ENCODE assay signal across 19 cellular contexts in the genomic region with DNA sequence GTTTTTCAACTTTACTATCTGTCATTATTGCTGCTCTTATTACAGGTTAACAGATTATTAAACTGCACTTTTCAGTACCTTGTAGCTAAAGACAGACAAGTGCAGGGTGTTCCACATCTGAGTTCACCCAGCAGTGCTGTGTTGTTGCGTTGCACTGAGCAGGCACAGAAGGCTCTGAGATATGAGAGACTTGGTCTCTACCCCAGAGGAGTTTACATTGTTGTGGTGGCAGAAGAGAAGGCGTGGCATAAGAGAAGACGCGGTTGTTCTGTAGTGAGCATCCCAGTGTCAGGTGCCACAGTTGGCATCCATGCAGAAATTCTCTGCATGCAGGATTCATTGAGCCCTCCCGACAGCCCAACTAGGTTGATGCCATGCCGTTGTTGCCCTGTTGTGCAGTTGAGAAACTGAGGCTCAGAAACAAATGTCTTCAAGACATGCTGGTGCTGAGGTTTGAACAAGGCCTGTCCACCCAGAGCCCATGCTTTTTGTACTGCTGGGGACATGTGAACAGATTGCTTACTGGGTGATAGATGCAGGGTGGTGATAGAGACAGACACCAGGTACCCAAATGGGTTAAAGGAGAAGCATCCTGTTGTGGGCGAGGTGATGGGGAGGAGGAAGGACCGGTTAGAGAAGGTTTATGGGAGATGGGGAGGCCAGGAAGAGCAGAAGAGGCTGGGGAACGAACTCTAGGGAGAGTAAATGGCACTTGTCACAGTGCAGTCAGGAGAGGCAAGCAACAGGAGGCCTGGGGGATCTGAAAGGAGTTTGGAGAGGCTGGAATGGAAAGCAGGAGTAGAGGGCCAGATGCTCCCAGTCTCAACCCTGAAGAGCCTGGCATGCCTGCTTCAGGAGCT. TPM values are rescaled to one million over a fixed set of nuclear protein-coding genes. Genes with fewer than 3 reads are reported as not detected.
A peak's percentile ranks its signal among the peaks of the same experiment; 100 is the strongest.
DNase-seq lines count a peak whose midpoint lies in the region; ATAC-seq and TF ChIP-seq lines count a peak whose summit lies in the region.
"Had no signal": no experiment of that assay in that cellular context is flagged by ENCODE, and none has a peak within 500 bp of the region (broad histone marks: within the 10 kb centered on the region; RNA-seq: fewer than 3 reads in every experiment).

No MANE protein-coding gene starts in this region.

- no peaks in the 10 kb centered on the region; the same call in 1 of the 2 replicates for H3K4me1 ChIP-seq in HEK293 (ENCODE audit: control insufficient read depth, insufficient read depth, low read length)
- peaks cover 27 to 79% of the 10 kb centered on the region in 2 donors for H3K4me1 ChIP-seq in ascending aorta

- intact Hi-C loops in ascending aorta (cut with DNase I), result no loop called here
- intact Hi-C loops in left colon (cut with DNase I, micrococcal nuclease), result no loop called here

- H3K4me1 Mint-ChIP-seq in stimulated activated effector memory CD8-positive, alpha-beta T cell treated with anti-CD3 and anti-CD28 coated beads, Interleukin-12 subunit alpha, Interleukin-12 subunit beta, amount 100 ng/mL, for 72 hours, result peaks cover 32% of the 10 kb centered on the region

- H3K36me3 ChIP-seq in HEK293 (ENCODE audit: control insufficient read depth in 2 of 2, insufficient read depth in 1 of 2, low read length in 2 of 2), result no peaks in the 10 kb centered on the region
- no peaks in the 10 kb centered on the region for H3K36me3 ChIP-seq in ascending aorta

- no peaks in the 10 kb centered on the region for H3K36me3 Mint-ChIP-seq in stimulated activated effector memory CD8-positive, alpha-beta T cell treated with anti-CD3 and anti-CD28 coated beads, Interleukin-12 subunit alpha, Interleukin-12 subunit beta, amount 100 ng/mL, for 72 hours
- H3K36me3 Mint-ChIP-seq: CD14-positive monocyte had no signal

- no peaks in the 10 kb centered on the region for H3K27me3 ChIP-seq in ascending aorta
- H3K27me3 ChIP-seq: foreskin keratinocyte had no signal

- H3K4me3 ChIP-seq in HEK293 (ENCODE audit: low read depth, low read length) (no peak overlapping the region), ascending aorta (no peak overlapping the region)

- CTCF ChIA-PET in HEK293 (lab: Yijun Ruan, JAX), result interaction anchor here (0.7 to 7.4 kb wide), 5 partner anchors 8 to 95 kb away, joined by 3 to 57 read pairs (median 3); no protein-coding TSS in a partner anchor

- TF ChIP-seq CTCF in HEK293 (tag by site-specific recombination; IDR thresholded peaks at IDR 0.05) (no peak), ascending aorta (IDR thresholded peaks at IDR 0.05) (no peak)

- no peaks in the 10 kb centered on the region for H3K9me3 Mint-ChIP-seq in stimulated activated effector memory CD8-positive, alpha-beta T cell treated with anti-CD3 and anti-CD28 coated beads, Interleukin-12 subunit alpha, Interleukin-12 subunit beta, amount 100 ng/mL, for 72 hours
- H3K9me3 Mint-ChIP-seq: activated CD4-positive, alpha-beta memory T cell treated with anti-CD3 and anti-CD28 coated beads, Interleukin-2, amount 10 ng/mL, durations not matched to agents 7 days and 5 days had no signal

- H3K27ac ChIP-seq in HEK293 (ENCODE audit: extremely low read depth, low read depth, low read length) (no peak overlapping the region), ascending aorta (peak overlapping the region; percentile 95 to 98)
- H3K27ac ChIP-seq: foreskin keratinocyte had no signal

- DNase-seq in ascending aorta (ENCODE audit: low spot score in 2 of 2) (no peak), left colon (no peak), MV-4-11 (lab: John Stamatoyannopoulos, UW) (no peak)
- DNase-seq in stimulated activated effector memory CD8-positive, alpha-beta T cell treated with anti-CD3 and anti-CD28 coated beads, Interleukin-12 subunit alpha, Interleukin-12 subunit beta, amount 100 ng/mL, for 72 hours (ENCODE audit: low spot score in 2 of 2), result no peak
- DNase-seq: activated CD4-positive, alpha-beta memory T cell treated with anti-CD3 and anti-CD28 coated beads, Interleukin-2, amount 10 ng/mL, durations not matched to agents 7 days and 5 days; activated naive CD4-positive, alpha-beta T cell treated with Interleukin-2 at 50 U/mL for 16 hours; cortex of kidney; foreskin keratinocyte; KBM-7; kidney glomerular epithelial cell; NCI-H2029 treated with DMSO at 0.1 percent for 48 hours; occipital lobe; stimulated activated CD4-positive, alpha-beta T cell treated with anti-CD3 and anti-CD28 coated beads, Interleukin-2, amount 100 ng/mL, for 48 hours; stimulated activated naive CD4-positive, alpha-beta T cell had no signal

- POLR2A ChIA-PET in HEK293 (lab: Yijun Ruan, JAX), result interaction anchor here (0.6 kb wide), 1 partner anchor 9 kb away, joined by 3 read pairs; no protein-coding TSS in a partner anchor

- H3K9me3 ChIP-seq in HEK293 (ENCODE audit: control insufficient read depth, insufficient read depth, low read depth, low read length), result no peaks in the 10 kb centered on the region
- H3K9me3 ChIP-seq in ascending aorta, result no peaks in the 10 kb centered on the region

- no peak overlapping the region for H3K4me3 Mint-ChIP-seq in stimulated activated effector memory CD8-positive, alpha-beta T cell treated with anti-CD3 and anti-CD28 coated beads, Interleukin-12 subunit alpha, Interleukin-12 subunit beta, amount 100 ng/mL, for 72 hours
- H3K4me3 Mint-ChIP-seq: activated CD4-positive, alpha-beta memory T cell treated with anti-CD3 and anti-CD28 coated beads, Interleukin-2, amount 10 ng/mL, durations not matched to agents 7 days and 5 days; CD14-positive monocyte had no signal

- ATAC-seq in left colon, result peak; percentile 41
- ATAC-seq in stimulated activated effector memory CD8-positive, alpha-beta T cell treated with anti-CD3 and anti-CD28 coated beads, Interleukin-12 subunit alpha, Interleukin-12 subunit beta, amount 100 ng/mL, for 72 hours, result no peak
- no peak for ATAC-seq in HG03520 (IDR thresholded peaks at IDR 0.05; ENCODE audit: unreplicated experiment)
- no peak for ATAC-seq in HG03280 (IDR thresholded peaks at IDR 0.05; ENCODE audit: unreplicated experiment)
- ATAC-seq in HG02588 (IDR thresholded peaks at IDR 0.05; ENCODE audit: unreplicated experiment), result no peak
- ATAC-seq: foreskin keratinocyte had no signal

- peak overlapping the region; percentile 48 for H3K27ac Mint-ChIP-seq in stimulated activated effector memory CD8-positive, alpha-beta T cell treated with anti-CD3 and anti-CD28 coated beads, Interleukin-12 subunit alpha, Interleukin-12 subunit beta, amount 100 ng/mL, for 72 hours
- H3K27ac Mint-ChIP-seq: activated CD4-positive, alpha-beta memory T cell treated with anti-CD3 and anti-CD28 coated beads, Interleukin-2, amount 10 ng/mL, durations not matched to agents 7 days and 5 days had no signal

TF ChIP-seq in HEK293, 187 proteins besides CTCF, POLR2A, EP300 and RAD21 (continues in another document):
- TF ChIP-seq FEZF1 (tag by site-specific recombination; IDR thresholded peaks at IDR 0.05) (peak; percentile 70), SP7 (tag by site-specific recombination; IDR thresholded peaks at IDR 0.05) (no peak), KLF16 (tag by site-specific recombination; IDR thresholded peaks at IDR 0.05) (no peak), ZNF654 (tag by site-specific recombination; IDR thresholded peaks at IDR 0.05; ENCODE audit: low read depth) (no peak), ZNF132 (tag by site-specific recombination; IDR thresholded peaks at IDR 0.05; ENCODE audit: borderline replicate concordance) (no peak), ZNF549 (tag by site-specific recombination; IDR thresholded peaks at IDR 0.05) (no peak), ZNF248 (tag by site-specific recombination; IDR thresholded peaks at IDR 0.05) (no peak), ZNF768 (tag by site-specific recombination; IDR thresholded peaks at IDR 0.05) (no peak), ZNF510 (tag by site-specific recombination; IDR thresholded peaks at IDR 0.05; ENCODE audit: insufficient replicate concordance) (no peak)
- TF ChIP-seq, protein P1, sequence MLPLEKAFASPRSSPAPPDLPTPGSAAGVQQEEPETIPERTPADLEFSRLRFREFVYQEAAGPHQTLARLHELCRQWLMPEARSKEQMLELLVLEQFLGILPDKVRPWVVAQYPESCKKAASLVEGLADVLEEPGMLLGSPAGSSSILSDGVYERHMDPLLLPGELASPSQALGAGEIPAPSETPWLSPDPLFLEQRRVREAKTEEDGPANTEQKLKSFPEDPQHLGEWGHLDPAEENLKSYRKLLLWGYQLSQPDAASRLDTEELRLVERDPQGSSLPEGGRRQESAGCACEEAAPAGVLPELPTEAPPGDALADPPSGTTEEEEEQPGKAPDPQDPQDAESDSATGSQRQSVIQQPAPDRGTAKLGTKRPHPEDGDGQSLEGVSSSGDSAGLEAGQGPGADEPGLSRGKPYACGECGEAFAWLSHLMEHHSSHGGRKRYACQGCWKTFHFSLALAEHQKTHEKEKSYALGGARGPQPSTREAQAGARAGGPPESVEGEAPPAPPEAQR (tag by site-specific recombination; IDR thresholded peaks at IDR 0.05), result no peak
- TF ChIP-seq, protein P2, sequence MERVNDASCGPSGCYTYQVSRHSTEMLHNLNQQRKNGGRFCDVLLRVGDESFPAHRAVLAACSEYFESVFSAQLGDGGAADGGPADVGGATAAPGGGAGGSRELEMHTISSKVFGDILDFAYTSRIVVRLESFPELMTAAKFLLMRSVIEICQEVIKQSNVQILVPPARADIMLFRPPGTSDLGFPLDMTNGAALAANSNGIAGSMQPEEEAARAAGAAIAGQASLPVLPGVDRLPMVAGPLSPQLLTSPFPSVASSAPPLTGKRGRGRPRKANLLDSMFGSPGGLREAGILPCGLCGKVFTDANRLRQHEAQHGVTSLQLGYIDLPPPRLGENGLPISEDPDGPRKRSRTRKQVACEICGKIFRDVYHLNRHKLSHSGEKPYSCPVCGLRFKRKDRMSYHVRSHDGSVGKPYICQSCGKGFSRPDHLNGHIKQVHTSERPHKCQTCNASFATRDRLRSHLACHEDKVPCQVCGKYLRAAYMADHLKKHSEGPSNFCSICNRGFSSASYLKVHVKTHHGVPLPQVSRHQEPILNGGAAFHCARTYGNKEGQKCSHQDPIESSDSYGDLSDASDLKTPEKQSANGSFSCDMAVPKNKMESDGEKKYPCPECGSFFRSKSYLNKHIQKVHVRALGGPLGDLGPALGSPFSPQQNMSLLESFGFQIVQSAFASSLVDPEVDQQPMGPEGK (tag by site-specific recombination; IDR thresholded peaks at IDR 0.05), result no peak
- TF ChIP-seq, protein P3, sequence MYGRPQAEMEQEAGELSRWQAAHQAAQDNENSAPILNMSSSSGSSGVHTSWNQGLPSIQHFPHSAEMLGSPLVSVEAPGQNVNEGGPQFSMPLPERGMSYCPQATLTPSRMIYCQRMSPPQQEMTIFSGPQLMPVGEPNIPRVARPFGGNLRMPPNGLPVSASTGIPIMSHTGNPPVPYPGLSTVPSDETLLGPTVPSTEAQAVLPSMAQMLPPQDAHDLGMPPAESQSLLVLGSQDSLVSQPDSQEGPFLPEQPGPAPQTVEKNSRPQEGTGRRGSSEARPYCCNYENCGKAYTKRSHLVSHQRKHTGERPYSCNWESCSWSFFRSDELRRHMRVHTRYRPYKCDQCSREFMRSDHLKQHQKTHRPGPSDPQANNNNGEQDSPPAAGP (tag by site-specific recombination; IDR thresholded peaks at IDR 0.05), result no peak

RNA-seq across cellular contexts. Expression of a gene that starts 8.2 kb away (rescaled TPM):
- total RNA-seq in ascending aorta (99.1 TPM), left colon (10 to 100 TPM; 79.0 to 93.9 TPM)

RNA-seq across cellular contexts. Expression of a gene that starts 53.3 kb away (rescaled TPM):
- not detected for total RNA-seq in ascending aorta
- not detected for total RNA-seq in left colon
- total RNA-seq: activated CD4-positive, alpha-beta memory T cell treated with anti-CD3 and anti-CD28 coated beads, Interleukin-2, amount 10 ng/mL, durations not matched to agents 7 days and 5 days; foreskin keratinocyte; occipital lobe had no signal
